Comparison of ENCODE assay signal across 11 cellular contexts in genomic region chr17:82655038-82655479, GRCh38. TPM values are rescaled to one million over a fixed set of nuclear protein-coding genes. Genes with fewer than 3 reads are reported as not detected.
DNase-seq lines count a peak whose midpoint lies in the region; ATAC-seq and TF ChIP-seq lines count a peak whose summit lies in the region.
"Had no signal": no experiment of that assay in that cellular context is flagged by ENCODE, and none has a peak within 500 bp of the region (broad histone marks: within the 10 kb centered on the region; RNA-seq: fewer than 3 reads in every experiment).

No MANE protein-coding gene starts in this region.

- H3K79me2 ChIP-seq in OCI-LY7 (ENCODE audit: insufficient read depth, low read depth, low read length), result no peaks in the 10 kb centered on the region

- H3K27ac ChIP-seq in OCI-LY7 (ENCODE audit: low read depth, low read length, poor library complexity, severe bottlenecking), result no peak overlapping the region
- peak overlapping the region; percentile 30 for H3K27ac ChIP-seq in psoas muscle

- intact Hi-C loops in OCI-LY7 (cut with micrococcal nuclease; ENCODE audit: unreplicated experiment) (no loop called here), psoas muscle (cut with DNase I) (no loop called here)

- POLR2A ChIA-PET in OCI-LY7 (lab: Charles Lee), result interaction anchor here (1.5 kb wide), 1 partner anchor 23 kb away, joined by 4 read pairs; no protein-coding TSS in a partner anchor

- DNase-seq in EL (peak; percentile 23), OCI-LY7 (ENCODE audit: low spot score) (no peak), epithelial cell of esophagus (ENCODE audit: low read depth) (peak; percentile 67), psoas muscle (peak in 1 of 2 donors; percentile 31), NCI-H345 treated with DMSO at 0.1 percent for 48 hours (lab: John Stamatoyannopoulos, UW; ENCODE audit: unreplicated experiment) (no peak)
- no peak for DNase-seq in activated CD8-positive, alpha-beta memory T cell treated with anti-CD3 and anti-CD28 coated beads, Interleukin-2, amount 50 U/mL, for 4 hours
- DNase-seq: activated T-cell treated with anti-CD3 and anti-CD28 coated beads, Interleukin-2, amount 50 U/mL, for 1 hour; GOT3; NCI-H2081 had no signal

- 60 to 65% (median 62%) methylated on average over 15 of the region's 15 CpGs for WGBS in psoas muscle, 3 donors

- H3K9me3 ChIP-seq in OCI-LY7 (ENCODE audit: low read length) (no peaks in the 10 kb centered on the region), psoas muscle (no peaks in the 10 kb centered on the region)

- H3K36me3 ChIP-seq in OCI-LY7 (ENCODE audit: insufficient read depth, low read length), result no peaks in the 10 kb centered on the region
- H3K36me3 ChIP-seq in psoas muscle (ENCODE audit: insufficient read depth in 1 of 2, low read depth in 1 of 2), result peaks cover 0 to 44% of the 10 kb centered on the region in 2 donors

- H3K4me2 ChIP-seq in OCI-LY7 (ENCODE audit: low read length), result no peak overlapping the region

- CTCF ChIA-PET in OCI-LY7 (lab: Charles Lee; ENCODE audit: unreplicated experiment), result no interaction called here

- H3K4me1 ChIP-seq in OCI-LY7 (ENCODE audit: insufficient read depth, low read length, poor library complexity, severe bottlenecking), result peaks cover 4% of the 10 kb centered on the region
- no peaks in the 10 kb centered on the region for H3K4me1 ChIP-seq in psoas muscle

- TF ChIP-seq CTCF in OCI-LY7 (conservative IDR thresholded peaks at IDR 0.05; ENCODE audit: low read length), result no peak
- no peak for TF ChIP-seq CTCF in epithelial cell of esophagus (IDR thresholded peaks at IDR 0.05; ENCODE audit: insufficient read depth, low read depth, low read length, missing control alignments)
- TF ChIP-seq CTCF in psoas muscle (IDR thresholded peaks at IDR 0.05), result no peak

- H3K27me3 ChIP-seq in psoas muscle (ENCODE audit: insufficient read depth in 3 of 3, low read length in 2 of 3), result no peaks in the 10 kb centered on the region

- H4K20me1 ChIP-seq in OCI-LY7 (ENCODE audit: insufficient read depth, low read length), result no peaks in the 10 kb centered on the region

- no peaks in the 10 kb centered on the region for H3K9me2 ChIP-seq in OCI-LY7 (ENCODE audit: insufficient read depth, low read length)

- no TSS peak for BruUV-seq in OCI-LY7 (replicated peaks; lab: Mats Ljungman, UMichigan)

- H2AFZ ChIP-seq in OCI-LY7 (ENCODE audit: low read length), result peak overlapping the region; percentile 9; the same call in 1 of the 2 replicates

- ATAC-seq in psoas muscle (no peak), HG03045 (IDR thresholded peaks at IDR 0.05; ENCODE audit: unreplicated experiment) (no peak), GM18519 (IDR thresholded peaks at IDR 0.05; ENCODE audit: low FRiP score, unreplicated experiment) (no peak)

- no peak overlapping the region for H3K4me3 ChIP-seq in OCI-LY7 (ENCODE audit: low read depth, low read length, poor library complexity, severe bottlenecking)
- H3K4me3 ChIP-seq in epithelial cell of esophagus (ENCODE audit: low read length), result no peak overlapping the region
- no peak overlapping the region for H3K4me3 ChIP-seq in psoas muscle

RNA-seq across cellular contexts. Expression of gene WDR45B, which starts 6.8 kb away (rescaled TPM):
- 59.0 and 61.7 TPM in 2 replicates for total RNA-seq in OCI-LY7 (2014; rRNA removed; shearing (Covaris generic))
- total RNA-seq in OCI-LY7 (2022) (78.9 and 81.9 TPM in 2 replicates), psoas muscle (10 to 100 TPM; 25.1 to 35.7 (median 30.9) TPM)
- polyA plus RNA-seq in psoas muscle, result 10 to 100 TPM; 21.4 to 62.7 (median 43.5) TPM

RNA-seq across cellular contexts. Expression of gene RAB40B, which starts 43.4 kb away (rescaled TPM):
- total RNA-seq in OCI-LY7 (2014; rRNA removed; shearing (Covaris generic)), result 10.1 and 22.1 TPM in 2 replicates
- 20.7 and 21.4 TPM in 2 replicates for total RNA-seq in OCI-LY7 (2022)
- 10 to 100 TPM; 12.6 to 42.9 (median 30.4) TPM for total RNA-seq in psoas muscle
- 10 to 100 TPM in 2 of 3 donors, 1 to 10 TPM in 1; 3.9 to 19.4 (median 12.6) TPM for polyA plus RNA-seq in psoas muscle

Comparison
In these comparisons a context has a peak if more than half of its experiments do, and no peak if none do; other contexts are left out.
1. DNase-seq: peak in EL (single experiment) and epithelial cell of esophagus (single experiment); none in OCI-LY7 (single experiment), NCI-H345 treated with DMSO at 0.1 percent for 48 hours (single experiment) and activated CD8-positive, alpha-beta memory T cell treated with anti-CD3 and anti-CD28 coated beads, Interleukin-2, amount 50 U/mL, for 4 hours (single experiment).